18 cellular contexts compared by ENCODE assay signal in the genomic region with DNA sequence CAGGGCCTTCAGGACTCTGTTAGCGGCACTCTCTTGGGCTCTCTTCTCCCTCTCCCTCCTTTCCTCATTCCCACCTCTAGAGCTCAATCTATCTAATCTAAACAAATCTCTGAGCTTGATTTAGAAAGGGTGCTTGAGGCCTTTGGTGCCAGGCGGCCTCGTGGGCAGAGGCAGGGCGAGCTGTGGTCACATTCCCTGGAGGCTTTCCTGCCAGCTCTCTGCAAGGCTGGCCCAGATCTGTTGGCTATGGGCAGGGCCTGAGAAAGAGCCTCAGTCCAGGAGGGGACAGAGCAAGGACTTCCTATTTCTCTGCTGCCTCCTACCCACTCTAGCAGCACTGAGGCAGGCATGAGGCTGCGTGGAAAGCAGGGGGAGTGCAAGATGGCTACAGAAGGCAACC.
"Had no signal": no experiment of that assay in that cellular context is flagged by ENCODE, and none has a peak within 500 bp of the region (broad histone marks: within the 10 kb centered on the region; RNA-seq: fewer than 3 reads in every experiment).

No MANE protein-coding gene starts in this region.

- H3K36me3 ChIP-seq: adrenal gland, cardiac muscle cell, esophagus squamous epithelium, right atrium auricular region, suprapubic skin had no signal

- H3K27me3 ChIP-seq: cardiac muscle cell, right atrium auricular region, suprapubic skin had no signal

- DNase-seq: activated B cell treated with CpG ODN at 0.5 μM for 24 hours; activated CD4-positive, alpha-beta T cell treated with anti-CD3 and anti-CD28 coated beads for 48 hours; activated CD8-positive, alpha-beta T cell treated with anti-CD3 and anti-CD28 coated beads for 36 hours; activated gamma-delta T cell; activated T-cell treated with anti-CD3 and anti-CD28 coated beads, Interleukin-2, amount 50 U/mL, for 48 hours; adrenal gland; dermis blood vessel endothelial cell; effector memory CD4-positive, alpha-beta T cell; esophagus squamous epithelium; stimulated activated CD4-positive, alpha-beta T cell treated with anti-CD3 and anti-CD28 coated beads, Interleukin-15, amount 100 ng/mL, for 24 hours; stimulated activated CD4-positive, alpha-beta T cell treated with anti-CD3 and anti-CD28 coated beads, Interleukin-2, amount 100 ng/mL, for 48 hours; T-helper 1 cell; T-helper 9 cell had no signal

- H3K4me1 ChIP-seq: adrenal gland had no signal

- H3K4me3 ChIP-seq: adrenal gland, cardiac muscle cell, esophagus squamous epithelium, right atrium auricular region, skin epidermis, suprapubic skin had no signal

- ATAC-seq: activated CD8-positive, alpha-beta T cell treated with anti-CD3 and anti-CD28 coated beads for 36 hours; activated naive CD4-positive, alpha-beta T cell treated with anti-CD3 and anti-CD28 coated beads, Interleukin-2, amount 50 U/mL, for 72 hours had no signal

- H3K9me3 ChIP-seq: adrenal gland, esophagus squamous epithelium, right atrium auricular region, suprapubic skin had no signal

- H3K27ac ChIP-seq: adrenal gland, cardiac muscle cell, esophagus squamous epithelium, right atrium auricular region, skin epidermis, suprapubic skin had no signal
